14 cellular contexts compared by ENCODE assay signal in genomic region chr2:163665817-163666216, GRCh38.
A peak's percentile ranks its signal among the peaks of the same experiment; 100 is the strongest.
DNase-seq lines count a peak whose midpoint lies in the region; ATAC-seq, FAIRE-seq and TF ChIP-seq lines count a peak whose summit lies in the region.
"Had no signal": no experiment of that assay in that cellular context is flagged by ENCODE, and none has a peak within 500 bp of the region (broad histone marks: within the 10 kb centered on the region; RNA-seq: fewer than 3 reads in every experiment).

No MANE protein-coding gene starts in this region.

- H3K9me3 ChIP-seq in A549, result peaks cover 4% of the 10 kb centered on the region; the same call in 1 of the 3 replicates
- H3K9me3 ChIP-seq: vagina had no signal

- TF ChIP-seq RAD21 in A549 (conservative IDR thresholded peaks at IDR 0.05 in 1 of 2, IDR thresholded peaks at IDR 0.05 in 1 of 2), result no peak

- peak overlapping the region; percentile 73 to 78 for H3K27ac ChIP-seq in A549
- H3K27ac ChIP-seq: vagina had no signal

- FAIRE-seq in A549 (lab: Jason Lieb, UNC) (no peak), RCC 7860 (lab: Jason Lieb, UNC) (peak; percentile 76)

- POLR2A ChIA-PET in A549 (lab: Yijun Ruan, JAX), result no interaction called here

- TF ChIP-seq POLR2A in A549 (IDR thresholded peaks at IDR 0.05; ENCODE audit: low read length), result no peak

- H3K4me1 ChIP-seq in A549, result peaks cover 58% of the 10 kb centered on the region
- H3K4me1 ChIP-seq: vagina had no signal

- DNase-seq in A549 (ENCODE audit: low read depth in 1 of 2, low spot score in 1 of 2), result peak; percentile 30 to 56
- DNase-seq in RCC 7860 (ENCODE audit: low spot score), result peak; percentile 59
- peak; percentile 69 for DNase-seq in fibroblast of mammary gland (ENCODE audit: low read depth)
- no peak for DNase-seq in activated CD8-positive, alpha-beta memory T cell treated with anti-CD3 and anti-CD28 coated beads, Interleukin-2, amount 50 U/mL, for 4 hours
- no peak for DNase-seq in NCI-H2196 treated with DMSO at 0.1 percent for 48 hours (lab: John Stamatoyannopoulos, UW; ENCODE audit: unreplicated experiment)
- no peak for DNase-seq in LoVo (ENCODE audit: low spot score)
- no peak for DNase-seq in GF-D8 (lab: John Stamatoyannopoulos, UW)
- DNase-seq: activated gamma-delta T cell, left ventricle myocardium superior, MM.1S, naive B cell, NCI-H1930 had no signal

- TF ChIP-seq CTCF in A549 (IDR thresholded peaks at IDR 0.05) (no peak), fibroblast of mammary gland (conservative IDR thresholded peaks at IDR 0.05; ENCODE audit: control insufficient read depth, insufficient read depth, low read depth, low read length) (no peak)

- CTCF ChIA-PET in A549 (lab: Yijun Ruan, JAX), result no interaction called here

- peak overlapping the region; percentile 77 for H3K4me2 ChIP-seq in A549

- TF ChIP-seq EP300 in A549 (IDR thresholded peaks at IDR 0.05), result no peak

- H3K4me3 ChIP-seq in A549 (0 out of 3 replicates have a peak overlapping the region, but pooled peaks have one; percentile 17), fibroblast of mammary gland (ENCODE audit: control insufficient read depth, low read depth, low read length) (no peak overlapping the region)
- H3K4me3 ChIP-seq: vagina had no signal

- ATAC-seq in A549 (peak; percentile 59 to 60; a peak in 5 of 6 replicates), GM18868 (IDR thresholded peaks at IDR 0.05; ENCODE audit: unreplicated experiment) (peak; percentile 73)
- ATAC-seq: left ventricle myocardium superior had no signal

TF ChIP-seq in A549, 52 proteins besides CTCF, POLR2A, EP300 and RAD21:
- TF ChIP-seq EHMT2 (IDR thresholded peaks at IDR 0.05; ENCODE audit: low read depth) (no peak), RNF2 (IDR thresholded peaks at IDR 0.05; ENCODE audit: borderline replicate concordance, low read depth) (no peak), CHD4 (IDR thresholded peaks at IDR 0.05; ENCODE audit: borderline replicate concordance) (no peak), HDAC2 (IDR thresholded peaks at IDR 0.05) (no peak), CEBPB (IDR thresholded peaks at IDR 0.05) (peak in 1 of 2 experiments; percentile 35; a peak in 1 of 4 replicates), ESRRA (IDR thresholded peaks at IDR 0.05; ENCODE audit: borderline replicate concordance, low read length) (no peak), POLR2AphosphoS2 (conservative IDR thresholded peaks at IDR 0.05; ENCODE audit: low read length) (no peak), MAFK (IDR thresholded peaks at IDR 0.05; ENCODE audit: partially characterized antibody) (peak; percentile 64), CBX8 (IDR thresholded peaks at IDR 0.05) (no peak), RFX5 (IDR thresholded peaks at IDR 0.05) (no peak), FOXS1 (CRISPR knock-in tag; IDR thresholded peaks at IDR 0.05) (no peak), MAZ (IDR thresholded peaks at IDR 0.05; ENCODE audit: borderline replicate concordance, low read depth, low read length) (no peak), HES2 (IDR thresholded peaks at IDR 0.05) (no peak), USF2 (IDR thresholded peaks at IDR 0.05) (peak; percentile 56; the same call in 1 of the 2 replicates), FOSL2 (IDR thresholded peaks at IDR 0.05) (peak; percentile 38; the same call in 1 of the 2 replicates), FOSL2 (CRISPR knock-in tag; IDR thresholded peaks at IDR 0.05) (peak; percentile 82), JUNB (IDR thresholded peaks at IDR 0.05) (0 out of 2 replicates have a peak, but pooled peaks have one; percentile 40), CBX2 (IDR thresholded peaks at IDR 0.05; ENCODE audit: borderline replicate concordance, low read depth) (no peak)

Comparison
In these comparisons a context has a peak if more than half of its experiments do, and no peak if none do; other contexts are left out.
1. DNase-seq: peak in A549 (2 of 2), RCC 7860 (single experiment) and fibroblast of mammary gland (single experiment); none in activated CD8-positive, alpha-beta memory T cell treated with anti-CD3 and anti-CD28 coated beads, Interleukin-2, amount 50 U/mL, for 4 hours (single experiment), NCI-H2196 treated with DMSO at 0.1 percent for 48 hours (single experiment), LoVo (single experiment) and GF-D8 (single experiment).